ENCODE assay signal across 13 cellular contexts in the genomic region with DNA sequence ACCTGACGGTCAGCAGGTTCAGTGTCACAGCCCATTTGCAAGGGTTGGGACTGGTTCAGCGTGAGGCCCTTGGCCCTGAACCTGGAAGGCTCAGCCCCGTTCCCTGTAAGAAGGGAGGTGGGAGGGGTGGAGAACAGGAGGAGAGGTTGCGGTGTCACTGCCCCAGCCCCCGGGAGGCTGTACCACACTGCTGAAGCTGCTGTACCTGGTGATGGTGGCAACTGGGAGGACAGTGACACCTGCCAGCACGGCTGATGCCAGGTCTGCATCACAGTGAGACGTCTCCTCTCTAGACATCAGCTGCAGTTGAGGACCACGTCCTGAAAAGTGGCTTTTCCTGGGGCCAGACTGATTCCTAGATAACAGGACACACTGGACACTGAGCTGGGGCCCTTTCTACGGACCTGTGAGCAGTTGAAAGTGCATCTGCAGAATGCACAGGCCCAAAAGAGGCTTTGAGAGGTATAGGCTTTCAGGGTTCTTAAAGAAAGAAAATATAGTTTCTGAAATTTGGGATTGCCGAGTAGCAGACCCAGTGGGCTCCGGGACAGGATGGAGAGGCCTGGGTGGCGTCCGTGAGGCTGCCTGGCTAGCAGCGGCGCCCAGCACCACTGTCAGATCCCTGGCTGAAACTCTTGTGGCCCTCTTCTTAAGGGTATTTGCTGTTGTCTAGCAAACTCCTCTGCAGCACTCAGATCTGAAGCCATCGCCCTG. TPM values are rescaled to one million over a fixed set of nuclear protein-coding genes. Genes with fewer than 3 reads are reported as not detected.
A peak's percentile ranks its signal among the peaks of the same experiment; 100 is the strongest.
DNase-seq lines count a peak whose midpoint lies in the region; ATAC-seq, FAIRE-seq and TF ChIP-seq lines count a peak whose summit lies in the region.
"Had no signal": no experiment of that assay in that cellular context is flagged by ENCODE, and none has a peak within 500 bp of the region (broad histone marks: within the 10 kb centered on the region; RNA-seq: fewer than 3 reads in every experiment).

No MANE protein-coding gene starts in this region.

- no peak for TF ChIP-seq RAD21 in HepG2 (CRISPR knock-in tag; IDR thresholded peaks at IDR 0.05)

- TF ChIP-seq POLR2A in HepG2 (IDR thresholded peaks at IDR 0.05; ENCODE audit: insufficient read depth in 1 of 2, low read depth in 2 of 2, low read length in 2 of 2): peak in 1 of 2 experiments; percentile 24; a peak in 1 of 4 replicates

- H3K4me1 ChIP-seq in HepG2 (ENCODE audit: insufficient read depth, low read length) (peaks cover 37% of the 10 kb centered on the region), smooth muscle cell (ENCODE audit: low read depth) (peaks cover under 1% of the 10 kb centered on the region)

- H3K9ac ChIP-seq in HepG2 (ENCODE audit: insufficient read depth, low read depth, low read length): no peak overlapping the region
- no peak overlapping the region for H3K9ac ChIP-seq in smooth muscle cell (ENCODE audit: low read depth)

- peaks cover 12% of the 10 kb centered on the region for H3K4me1 Mint-ChIP-seq in WTC11
- H3K4me1 Mint-ChIP-seq in activated T-helper 2 cell treated with anti-CD3 and anti-CD28 coated beads, Interferon-gamma antibody, Interleukin-2, Interleukin-4, amounts not matched to agents 10 μg/mL and 5 μg/mL and 100 μg/mL, durations not matched to agents 14 hours and 24 hours and 36 hours (ENCODE audit: low read depth): peaks cover 17% of the 10 kb centered on the region

- no peaks in the 10 kb centered on the region for H4K20me1 ChIP-seq in HepG2 (ENCODE audit: insufficient read depth, low read length)
- H4K20me1 ChIP-seq in smooth muscle cell (ENCODE audit: low read depth): no peaks in the 10 kb centered on the region

- H3K4me2 ChIP-seq in HepG2 (ENCODE audit: low read depth, low read length) (no peak overlapping the region), smooth muscle cell (no peak overlapping the region)

- H3K9me3 Mint-ChIP-seq in WTC11: no peaks in the 10 kb centered on the region
- no peaks in the 10 kb centered on the region for H3K9me3 Mint-ChIP-seq in activated T-helper 2 cell treated with anti-CD3 and anti-CD28 coated beads, Interferon-gamma antibody, Interleukin-2, Interleukin-4, amounts not matched to agents 10 μg/mL and 5 μg/mL and 100 μg/mL, durations not matched to agents 14 hours and 24 hours and 36 hours
- H3K9me3 Mint-ChIP-seq: activated CD4-positive, alpha-beta T cell treated with anti-CD3 and anti-CD28 coated beads, Interleukin-2, amount 10 ng/mL, durations not matched to agents 7 days and 5 days had no signal

- no TSS peak for BruUV-seq in HepG2 (replicated peaks; lab: Mats Ljungman, UMichigan)

- TF ChIP-seq CTCF in GM20000 (IDR thresholded peaks at IDR 0.05; ENCODE audit: extremely low read depth, missing control alignments): no peak
- TF ChIP-seq CTCF in WTC11 (IDR thresholded peaks at IDR 0.05): no peak
- TF ChIP-seq CTCF in HepG2 (CRISPR knock-in tag; IDR thresholded peaks at IDR 0.05): no peak
- no peak for TF ChIP-seq CTCF in smooth muscle cell (IDR thresholded peaks at IDR 0.05; ENCODE audit: borderline replicate concordance, insufficient read depth, poor library complexity, severe bottlenecking)

- ATAC-seq in WTC11: no peak
- ATAC-seq in HepG2: no peak
- no peak for ATAC-seq in GM19455 (IDR thresholded peaks at IDR 0.05; ENCODE audit: unreplicated experiment)
- ATAC-seq: T-helper 17 cell had no signal

- H2AFZ ChIP-seq in HepG2 (ENCODE audit: low read length): no peak overlapping the region
- no peak overlapping the region for H2AFZ ChIP-seq in smooth muscle cell (ENCODE audit: low read depth)

- H3F3A ChIP-seq in smooth muscle cell (ENCODE audit: low read depth): peaks cover 7% of the 10 kb centered on the region

- POLR2A ChIA-PET in WTC11 (lab: Charles Lee): no interaction called here
- POLR2A ChIA-PET in HepG2 (lab: Yijun Ruan, JAX): no interaction called here

- CTCF ChIA-PET in WTC11 (lab: Charles Lee) (no interaction called here), HepG2 (lab: Yijun Ruan, JAX; ENCODE audit: low intra/inter-chr PET ratio, low total read pairs) (no interaction called here)

- intact Hi-C loops in HepG2 (cut with micrococcal nuclease; ENCODE audit: unreplicated experiment): no loop called here
- intact Hi-C loops in activated T-helper 2 cell treated with anti-CD3 and anti-CD28 coated beads, Interferon-gamma antibody, Interleukin-2, Interleukin-4, amounts not matched to agents 10 μg/mL and 5 μg/mL and 100 μg/mL, durations not matched to agents 14 hours and 24 hours and 36 hours (cut with micrococcal nuclease): no loop called here

- H3K36me3 Mint-ChIP-seq in WTC11: peaks cover 17% of the 10 kb centered on the region
- peaks cover 9% of the 10 kb centered on the region for H3K36me3 Mint-ChIP-seq in activated T-helper 2 cell treated with anti-CD3 and anti-CD28 coated beads, Interferon-gamma antibody, Interleukin-2, Interleukin-4, amounts not matched to agents 10 μg/mL and 5 μg/mL and 100 μg/mL, durations not matched to agents 14 hours and 24 hours and 36 hours (ENCODE audit: low read depth)

- 89% methylated on average over 12 of the region's 16 CpGs for WGBS in HepG2 (ENCODE audit: low lambda C conversion rate)
- WGBS in smooth muscle cell (ENCODE audit: low lambda C conversion rate): 90% methylated on average over 16 of the region's 16 CpGs

- H3K27ac ChIP-seq in HepG2 (ENCODE audit: extremely low read length, insufficient read depth, low read length): no peak overlapping the region
- H3K27ac ChIP-seq in smooth muscle cell (ENCODE audit: low read depth): peak overlapping the region; percentile 44

- in situ Hi-C loops in HepG2 (cut with HindIII; ENCODE audit: extremely low pct_ligation_motif_present, low pct_unique_long_range_greater_than_20kb): no loop called here

- peaks cover 16 to 39% of the 10 kb centered on the region in 2 experiments; a peak in 4 of 5 replicates for H3K36me3 ChIP-seq in HepG2 (replicated peaks in 1 of 2; ENCODE audit: control insufficient read depth in 1 of 2, insufficient read depth in 2 of 2, low read length in 2 of 2)
- no peaks in the 10 kb centered on the region for H3K36me3 ChIP-seq in smooth muscle cell (ENCODE audit: low read depth)

- no peak overlapping the region for H3K4me3 ChIP-seq in HepG2 (replicated peaks in 1 of 3; ENCODE audit: insufficient read depth in 1 of 3, low read depth in 2 of 3, low read length in 3 of 3)
- H3K4me3 ChIP-seq in smooth muscle cell: no peak overlapping the region

- H3K27ac Mint-ChIP-seq in WTC11: peak overlapping the region; percentile 87
- H3K27ac Mint-ChIP-seq in activated T-helper 2 cell treated with anti-CD3 and anti-CD28 coated beads, Interferon-gamma antibody, Interleukin-2, Interleukin-4, amounts not matched to agents 10 μg/mL and 5 μg/mL and 100 μg/mL, durations not matched to agents 14 hours and 24 hours and 36 hours: no peak overlapping the region

- no peaks in the 10 kb centered on the region for H3K27me3 ChIP-seq in HepG2 (ENCODE audit: control insufficient read depth in 1 of 2, insufficient read depth in 2 of 2, low read length in 2 of 2)
- H3K27me3 ChIP-seq in smooth muscle cell (ENCODE audit: low read depth): no peaks in the 10 kb centered on the region

- no peaks in the 10 kb centered on the region for H3K9me3 ChIP-seq in HepG2 (ENCODE audit: low read length)
- H3K9me3 ChIP-seq in smooth muscle cell (replicated peaks; ENCODE audit: low read depth): no peaks in the 10 kb centered on the region

- FAIRE-seq in HepG2 (lab: Jason Lieb, UNC): no peak

- TF ChIP-seq EP300 in HepG2 (IDR thresholded peaks at IDR 0.05; ENCODE audit: low read depth in 2 of 2, low read length in 2 of 2) (no peak), HepG2 (CRISPR knock-in tag; IDR thresholded peaks at IDR 0.05; ENCODE audit: borderline replicate concordance) (no peak)

- H3K27me3 Mint-ChIP-seq in WTC11 (ENCODE audit: low read depth): no peaks in the 10 kb centered on the region
- H3K27me3 Mint-ChIP-seq in activated T-helper 2 cell treated with anti-CD3 and anti-CD28 coated beads, Interferon-gamma antibody, Interleukin-2, Interleukin-4, amounts not matched to agents 10 μg/mL and 5 μg/mL and 100 μg/mL, durations not matched to agents 14 hours and 24 hours and 36 hours (ENCODE audit: low read depth): no peaks in the 10 kb centered on the region
- H3K27me3 Mint-ChIP-seq: activated CD4-positive, alpha-beta T cell treated with anti-CD3 and anti-CD28 coated beads, Interleukin-2, amount 10 ng/mL, durations not matched to agents 7 days and 5 days; T-helper 17 cell had no signal

- no peak overlapping the region for H3K4me3 Mint-ChIP-seq in WTC11
- no peak overlapping the region for H3K4me3 Mint-ChIP-seq in activated T-helper 2 cell treated with anti-CD3 and anti-CD28 coated beads, Interferon-gamma antibody, Interleukin-2, Interleukin-4, amounts not matched to agents 10 μg/mL and 5 μg/mL and 100 μg/mL, durations not matched to agents 14 hours and 24 hours and 36 hours (ENCODE audit: low read depth)
- H3K4me3 Mint-ChIP-seq: activated CD4-positive, alpha-beta T cell treated with anti-CD3 and anti-CD28 coated beads, Interleukin-2, amount 10 ng/mL, durations not matched to agents 7 days and 5 days; T-helper 17 cell had no signal

- H3K79me2 ChIP-seq in HepG2 (ENCODE audit: insufficient read depth, low read length): no peaks in the 10 kb centered on the region
- H3K79me2 ChIP-seq in smooth muscle cell (ENCODE audit: low read depth): no peaks in the 10 kb centered on the region

- DNase-seq in GM20000 (ENCODE audit: low spot score) (peak; percentile 6), WTC11 (ENCODE audit: low spot score) (no peak), HepG2 (ENCODE audit: low spot score) (no peak), smooth muscle cell (lab: John Stamatoyannopoulos, UW; ENCODE audit: unreplicated experiment) (no peak), superior temporal gyrus (ENCODE audit: extremely low spot score) (no peak)
- no peak for DNase-seq in activated T-helper 2 cell treated with anti-CD3 and anti-CD28 coated beads, Interferon-gamma antibody, Interleukin-2, Interleukin-4, amounts not matched to agents 10 μg/mL and 5 μg/mL and 100 μg/mL, durations not matched to agents 14 hours and 24 hours and 36 hours (ENCODE audit: low spot score)
- DNase-seq: activated CD4-positive, alpha-beta T cell treated with anti-CD3 and anti-CD28 coated beads, Interleukin-2, amount 10 ng/mL, durations not matched to agents 7 days and 5 days; cerebellar nuclear complex; NCI-H1105 treated with DMSO at 0.1 percent for 48 hours; stimulated activated CD4-positive, alpha-beta T cell treated with anti-CD3 and anti-CD28 coated beads, Interleukin-4, amount 100 ng/mL, for 24 hours; stimulated activated naive CD4-positive, alpha-beta T cell treated with Interleukin-2 at 50 U/mL for 16 hours; T-helper 17 cell had no signal

RNA-seq across cellular contexts. Expression of gene COQ8A, which starts 47.7 kb away (rescaled TPM):
- total RNA-seq in WTC11 (2021): 39.4 to 41.1 TPM (median 40.8 TPM) in 3 replicates
- 63.3 and 88.7 TPM in 2 replicates for total RNA-seq in HepG2 (2016; rRNA removed; fragmentation: Illumina TruSeq; extraction: Trizol)
- total RNA-seq in HepG2 (2016; cell fraction: cytosol; rRNA removed; fragmentation: Illumina TruSeq; extraction: Trizol; ENCODE audit: low read depth): 25.9 and 28.8 TPM in 2 replicates
- total RNA-seq in HepG2 (2016; cell fraction: insoluble cytoplasmic fraction; rRNA removed; fragmentation: Illumina TruSeq; extraction: Trizol): 60.2 and 93.0 TPM in 2 replicates
- 26.6 and 26.8 TPM in 2 replicates for total RNA-seq in HepG2 (2016; cell fraction: membrane; rRNA removed; fragmentation: Illumina TruSeq; extraction: Trizol)
- 66.7 and 69.0 TPM in 2 replicates for total RNA-seq in HepG2 (2016; cell fraction: nucleus; rRNA removed; fragmentation: Illumina TruSeq; extraction: Trizol)
- polyA plus RNA-seq in HepG2 (2011; rRNA removed): 60.4 and 72.2 TPM in 2 replicates
- 53.6 and 65.9 TPM in 2 replicates for polyA plus RNA-seq in HepG2 (2011; cell fraction: cytosol; rRNA removed)
- 117 and 151 TPM in 2 replicates for polyA plus RNA-seq in HepG2 (2011; cell fraction: nucleus; rRNA removed)
- polyA plus RNA-seq in HepG2 (2012): 69.4 and 75.0 TPM in 2 replicates
- polyA plus RNA-seq in HepG2 (2016; cell fraction: cytosol; fragmentation: Illumina TruSeq; extraction: Trizol; ENCODE audit: low read depth): 6.0 and 6.9 TPM in 2 replicates
- polyA plus RNA-seq in HepG2 (2016; cell fraction: insoluble cytoplasmic fraction; fragmentation: Illumina TruSeq; extraction: Trizol; ENCODE audit: low read depth): 55.2 and 65.3 TPM in 2 replicates
- 14.1 and 15.8 TPM in 2 replicates for polyA plus RNA-seq in HepG2 (2016; cell fraction: membrane; fragmentation: Illumina TruSeq; extraction: Trizol; ENCODE audit: low read depth)
- 146 and 150 TPM in 2 replicates for polyA plus RNA-seq in HepG2 (2016; cell fraction: nucleus; fragmentation: Illumina TruSeq; extraction: Trizol; ENCODE audit: insufficient read depth, low read depth)
- 30.4 and 75.1 TPM in 2 replicates for polyA minus RNA-seq in HepG2 (2011; rRNA and poly(A)+ RNA removed; ENCODE audit: low replicate concordance)
- polyA minus RNA-seq in HepG2 (2011; cell fraction: cytosol; rRNA and poly(A)+ RNA removed): 31.1 and 31.3 TPM in 2 replicates
- 28.2 and 38.1 TPM in 2 replicates for polyA minus RNA-seq in HepG2 (2011; cell fraction: nucleus; rRNA and poly(A)+ RNA removed)
- 3.1 and 3.4 TPM in 2 replicates for total RNA-seq in smooth muscle cell
- 3.4 and 4.2 TPM in 2 replicates for polyA plus RNA-seq in smooth muscle cell
- 28.0 and 30.4 TPM in 2 replicates for total RNA-seq in activated T-helper 2 cell treated with anti-CD3 and anti-CD28 coated beads, Interferon-gamma antibody, Interleukin-2, Interleukin-4, amounts not matched to agents 10 μg/mL and 5 μg/mL and 100 μg/mL, durations not matched to agents 14 hours and 24 hours and 36 hours
